In genomic region chr6:28107506-28107905, GRCh38 we compare ENCODE assay signal across 26 cellular contexts. TPM values are rescaled to one million over a fixed set of nuclear protein-coding genes. Genes with fewer than 3 reads are reported as not detected.
DNase-seq lines count a peak whose midpoint lies in the region; ATAC-seq and TF ChIP-seq lines count a peak whose summit lies in the region.
"Had no signal": no experiment of that assay in that cellular context is flagged by ENCODE, and none has a peak within 500 bp of the region (broad histone marks: within the 10 kb centered on the region; RNA-seq: fewer than 3 reads in every experiment).

No MANE protein-coding gene starts in this region.

- ATAC-seq in IMR-90 (ENCODE audit: low read depth) = no peak
- ATAC-seq: GM23338, Right ventricle myocardium inferior had no signal

- TF ChIP-seq POLR2A in IMR-90 (IDR thresholded peaks at IDR 0.05; ENCODE audit: low read depth, low read length) (no peak), ovary (IDR thresholded peaks at IDR 0.05) (no peak)

- H4K91ac ChIP-seq in IMR-90 (ENCODE audit: insufficient read depth, low read depth, low read length) = no peak overlapping the region

- H3K4ac ChIP-seq in IMR-90 (ENCODE audit: low read depth, low read length) = no peak overlapping the region

- TF ChIP-seq CTCF in IMR-90 (conservative IDR thresholded peaks at IDR 0.05; ENCODE audit: low read depth, low read length) (no peak), ovary (IDR thresholded peaks at IDR 0.05) (no peak), mammary epithelial cell (conservative IDR thresholded peaks at IDR 0.05 in 1 of 2, IDR thresholded peaks at IDR 0.05 in 1 of 2; ENCODE audit: extremely low read depth in 1 of 2, insufficient read depth in 1 of 2, low read depth in 1 of 2, low read length in 2 of 2) (no peak)

- no peak overlapping the region for H2BK20ac ChIP-seq in IMR-90 (ENCODE audit: low read depth, low read length)

- no peak overlapping the region for H3K18ac ChIP-seq in IMR-90 (ENCODE audit: low read depth, low read length)

- H3K9me1 ChIP-seq in IMR-90 (ENCODE audit: insufficient read depth, low read length) = no peaks in the 10 kb centered on the region

- H3K9me3 ChIP-seq in IMR-90 (ENCODE audit: control insufficient read depth, insufficient read depth, low read length) (no peaks in the 10 kb centered on the region), ovary (no peaks in the 10 kb centered on the region), mammary epithelial cell (replicated peaks; ENCODE audit: insufficient read depth, low read length) (no peaks in the 10 kb centered on the region)
- H3K9me3 ChIP-seq: MG63, SJCRH30 had no signal

- H3K4me2 ChIP-seq in IMR-90 (ENCODE audit: low read depth, low read length) = no peak overlapping the region
- H3K4me2 ChIP-seq in mammary epithelial cell (ENCODE audit: insufficient read depth, low read depth, low read length) = no peak overlapping the region
- H3K4me2 ChIP-seq: BLaER1 treated with 17β-estradiol and CSF1 and Interleukin-3, amounts not matched to agents 10 nM and 100 nM; GM23338; PC-9 had no signal

- H3K14ac ChIP-seq in IMR-90 (replicated peaks; ENCODE audit: low read depth, low read length) = no peak overlapping the region

- TF ChIP-seq RAD21 in IMR-90 (IDR thresholded peaks at IDR 0.05; ENCODE audit: low read length) = no peak

- H3K56ac ChIP-seq in IMR-90 (ENCODE audit: extremely low read depth, insufficient read depth, low read length) = no peak overlapping the region

- DNase-seq in IMR-90 (no peak), globus pallidus (ENCODE audit: low spot score) (peak; percentile 80), midbrain (lab: John Stamatoyannopoulos, UW) (peak; percentile 48), superior temporal gyrus (ENCODE audit: extremely low spot score) (peak; percentile 76), ovary (no peak), mammary epithelial cell (no peak), NCI-H1105 treated with DMSO at 0.1 percent for 48 hours (lab: John Stamatoyannopoulos, UW) (no peak)
- DNase-seq: CD4-positive, alpha-beta memory T cell; COR-L47; DMS53; HCEC 1CT; KG1; MG63; NCI-H1417; NCI-H1694; NCI-H2029 treated with DMSO at 0.1 percent for 48 hours; NCI-H446 treated with DMSO at 0.1 percent for 48 hours; NCI-H526; NCI-H82; NK-92 treated with Interleukin-12 subunit alpha and Interleukin-12 subunit beta, amount 100 ng/mL, for 24 hours; PC-9; SJCRH30 had no signal

- H3K4me1 ChIP-seq in IMR-90 (ENCODE audit: control insufficient read depth, insufficient read depth, low read length) = peaks cover 2% of the 10 kb centered on the region
- no peaks in the 10 kb centered on the region for H3K4me1 ChIP-seq in ovary (ENCODE audit: insufficient read depth)
- peaks cover 10% of the 10 kb centered on the region for H3K4me1 ChIP-seq in mammary epithelial cell (ENCODE audit: insufficient read depth, low read length)
- H3K4me1 ChIP-seq: SJCRH30 had no signal

- no peak overlapping the region for H3K4me3 ChIP-seq in IMR-90 (ENCODE audit: insufficient read depth, low read depth, low read length)
- no peak overlapping the region for H3K4me3 ChIP-seq in ovary
- H3K4me3 ChIP-seq in mammary epithelial cell (replicated peaks in 1 of 3; ENCODE audit: insufficient read depth in 1 of 3, low read depth in 2 of 3, low read length in 3 of 3) = no peak overlapping the region
- H3K4me3 ChIP-seq: BLaER1 treated with 17β-estradiol and CSF1 and Interleukin-3, amounts not matched to agents 10 nM and 100 nM; GM23338; MG63; PC-9; SJCRH30 had no signal

- CTCF ChIA-PET in IMR-90 (lab: Yijun Ruan, JAX) (interaction anchor here (0.7 kb wide), 1 partner anchor 20 kb away, joined by 3 read pairs; no protein-coding TSS in a partner anchor), mammary epithelial cell (lab: Charles Lee; ENCODE audit: low non-redundant PET) (interaction anchor here (0.6 kb wide), 1 partner anchor 119 kb away, joined by 5 read pairs; no protein-coding TSS in a partner anchor)

- H2AFZ ChIP-seq in IMR-90 (replicated peaks; ENCODE audit: low read length, poor library complexity) = no peak overlapping the region
- no peak overlapping the region for H2AFZ ChIP-seq in mammary epithelial cell (ENCODE audit: low read depth, low read length)
- H2AFZ ChIP-seq: GM23338, PC-9 had no signal

- H2AK9ac ChIP-seq in IMR-90 (replicated peaks; ENCODE audit: low read depth, low read length, poor library complexity) = peak overlapping the region; percentile 25

- no peak overlapping the region for H2AK5ac ChIP-seq in IMR-90 (ENCODE audit: low read depth, low read length)

- 50% methylated on average over 1 of the region's 3 CpGs; no CpG with 5 or more reads in 1 of the 2 experiments for WGBS in IMR-90 (ENCODE audit: extremely low coverage in 2 of 2, insufficient read length in 1 of 2), 2 experiments
- 67 to 70% (median 69%) methylated on average over 3 of the region's 3 CpGs for WGBS in ovary, 3 donors
- WGBS in mammary epithelial cell (ENCODE audit: low coverage, missing lambda C conversion rate) = 94% methylated on average over 3 of the region's 3 CpGs

- no peak overlapping the region for H3K9ac ChIP-seq in IMR-90 (ENCODE audit: low read depth, low read length)
- H3K9ac ChIP-seq in mammary epithelial cell (ENCODE audit: insufficient read depth, low read length) = no peak overlapping the region
- H3K9ac ChIP-seq: BLaER1 treated with 17β-estradiol and CSF1 and Interleukin-3, amounts not matched to agents 10 nM and 100 nM had no signal

- no peak overlapping the region for H3K23ac ChIP-seq in IMR-90 (ENCODE audit: low read depth, low read length)

- POLR2A ChIA-PET in IMR-90 (lab: Charles Lee; ENCODE audit: unreplicated experiment) = no interaction called here

- H2BK15ac ChIP-seq in IMR-90 (ENCODE audit: low read depth, low read length) = no peak overlapping the region

- H3K36me3 ChIP-seq in IMR-90 (ENCODE audit: control insufficient read depth, insufficient read depth, low read length) = no peaks in the 10 kb centered on the region
- H3K36me3 ChIP-seq in ovary = no peaks in the 10 kb centered on the region
- no peaks in the 10 kb centered on the region for H3K36me3 ChIP-seq in mammary epithelial cell (ENCODE audit: insufficient read depth, low read length)
- H3K36me3 ChIP-seq: BLaER1 treated with 17β-estradiol and CSF1 and Interleukin-3, amounts not matched to agents 10 nM and 100 nM; MG63; SJCRH30 had no signal

- no peak for TF ChIP-seq EP300 in ovary (IDR thresholded peaks at IDR 0.05)

- no peaks in the 10 kb centered on the region for H4K20me1 ChIP-seq in IMR-90 (ENCODE audit: insufficient read depth, low read length)
- H4K20me1 ChIP-seq in mammary epithelial cell (ENCODE audit: insufficient read depth, low read length) = no peaks in the 10 kb centered on the region
- H4K20me1 ChIP-seq: BLaER1 treated with 17β-estradiol and CSF1 and Interleukin-3, amounts not matched to agents 10 nM and 100 nM had no signal

- intact Hi-C loops in IMR-90 (cut with micrococcal nuclease) = no loop called here
- intact Hi-C loops in ovary (cut with DNase I) = no loop called here
- intact Hi-C loops in mammary epithelial cell (cut with micrococcal nuclease) = no loop called here

- no peaks in the 10 kb centered on the region for H3K79me1 ChIP-seq in IMR-90 (ENCODE audit: low read depth in 1 of 2, low read length in 2 of 2)

- dilution Hi-C loops in IMR-90 (cut with HindIII; ENCODE audit: low sequenced_read_pairs, unreplicated experiment) (no loop called here), mammary epithelial cell (cut with HindIII; ENCODE audit: low sequenced_read_pairs) (no loop called here)

- no peak overlapping the region for H4K5ac ChIP-seq in IMR-90 (ENCODE audit: low read depth, low read length)

- H3K27me3 ChIP-seq in IMR-90 (ENCODE audit: control insufficient read depth, insufficient read depth, low read length) (no peaks in the 10 kb centered on the region), ovary (no peaks in the 10 kb centered on the region), mammary epithelial cell (ENCODE audit: insufficient read depth, low read length) (no peaks in the 10 kb centered on the region)
- H3K27me3 ChIP-seq: BLaER1 treated with 17β-estradiol and CSF1 and Interleukin-3, amounts not matched to agents 10 nM and 100 nM; MG63; SJCRH30 had no signal

- H3K27ac ChIP-seq in IMR-90 (ENCODE audit: insufficient read depth, low read length) (no peak overlapping the region), ovary (no peak overlapping the region), mammary epithelial cell (ENCODE audit: insufficient read depth, low read depth, low read length) (no peak overlapping the region)
- H3K27ac ChIP-seq: BLaER1 treated with 17β-estradiol and CSF1 and Interleukin-3, amounts not matched to agents 10 nM and 100 nM; PC-9; SJCRH30 had no signal

- H3K79me2 ChIP-seq in mammary epithelial cell (ENCODE audit: insufficient read depth, low read length) = no peaks in the 10 kb centered on the region

- H2BK5ac ChIP-seq in IMR-90 (ENCODE audit: low read depth, low read length, poor library complexity, severe bottlenecking) = no peak overlapping the region

- no peak overlapping the region for H4K8ac ChIP-seq in IMR-90 (ENCODE audit: low read depth in 2 of 2, low read length in 2 of 2)

- in situ Hi-C loops in IMR-90 (cut with MboI; ENCODE audit: low sequenced_read_pairs) (no loop called here), mammary epithelial cell (cut with MboI; ENCODE audit: low sequenced_read_pairs in 2 of 2) (no loop called here)

- no peak overlapping the region for H2BK120ac ChIP-seq in IMR-90 (ENCODE audit: low read depth, low read length)

- no TSS peak for BruUV-seq in IMR-90 (replicated peaks; lab: Mats Ljungman, UMichigan)
- BruUV-seq in mammary epithelial cell (replicated peaks; lab: Mats Ljungman, UMichigan) = no TSS peak

RNA-seq across cellular contexts. Expression of gene ZSCAN16, which starts 16.9 kb away (rescaled TPM):
- total RNA-seq in IMR-90 (2012; rRNA removed) (2.5 and 3.0 TPM in 2 replicates), ovary (1 to 10 TPM; 2.6 to 4.4 (median 3.1) TPM), mammary epithelial cell (1 to 10 TPM; 1.1 to 1.7 TPM)
- polyA plus RNA-seq in IMR-90 (2012; rRNA removed) (1.7 and 1.8 TPM in 2 replicates), ovary (1 to 10 TPM; 3.2 to 4.0 TPM), mammary epithelial cell (1.0 TPM)
- 0.43 and 0.80 TPM in 2 replicates for polyA plus RNA-seq in IMR-90 (2012; cell fraction: cytosol; rRNA removed)
- polyA plus RNA-seq in IMR-90 (2012; cell fraction: nucleus; rRNA removed; ENCODE audit: low replicate concordance) = 0.99 and 2.2 TPM in 2 replicates
- polyA minus RNA-seq in mammary epithelial cell = not detected
- total RNA-seq: G401 had no signal

RNA-seq across cellular contexts. Expression of gene ZNF165, which starts 27.1 kb away (rescaled TPM):
- total RNA-seq in IMR-90 (2012; rRNA removed) (0.28 and 0.36 TPM in 2 replicates), ovary (1 to 10 TPM in 3 of 7 donors, under 1 TPM in 4; 0.24 to 2.3 (median 0.82) TPM), mammary epithelial cell (1 to 10 TPM; 3.5 to 6.5 TPM)
- polyA plus RNA-seq in IMR-90 (2012; rRNA removed) (0.07 and 0.09 TPM in 2 replicates), ovary (under 1 TPM; 0.52 to 0.61 TPM), mammary epithelial cell (1.2 TPM)
- polyA plus RNA-seq in IMR-90 (2012; cell fraction: cytosol; rRNA removed) = 0.01 TPM in 1 of 2 replicates, not detected in the other
- polyA plus RNA-seq in IMR-90 (2012; cell fraction: nucleus; rRNA removed; ENCODE audit: low replicate concordance) = 0.06 TPM in 1 of 2 replicates, not detected in the other
- not detected for polyA minus RNA-seq in mammary epithelial cell

RNA-seq across cellular contexts. Expression of gene ZKSCAN8, which starts 34.2 kb away (rescaled TPM):
- 15.0 and 22.8 TPM in 2 replicates for total RNA-seq in IMR-90 (2012; rRNA removed)
- polyA plus RNA-seq in IMR-90 (2012; rRNA removed) = 4.5 and 8.3 TPM in 2 replicates
- polyA plus RNA-seq in IMR-90 (2012; cell fraction: cytosol; rRNA removed) = 1.0 and 1.5 TPM in 2 replicates
- 4.6 and 32.4 TPM in 2 replicates for polyA plus RNA-seq in IMR-90 (2012; cell fraction: nucleus; rRNA removed; ENCODE audit: low replicate concordance)
- total RNA-seq in ovary = 10 to 100 TPM; 16.8 to 44.6 (median 31.9) TPM
- 10 to 100 TPM; 13.6 to 30.3 TPM for polyA plus RNA-seq in ovary
- total RNA-seq in mammary epithelial cell = 10 to 100 TPM; 16.3 to 24.2 TPM
- polyA plus RNA-seq in mammary epithelial cell = 4.5 TPM
- polyA minus RNA-seq in mammary epithelial cell = 8.5 TPM

Comparison
In these comparisons a context has a peak if more than half of its experiments do, and no peak if none do; other contexts are left out.
1. DNase-seq: peak in globus pallidus (single experiment), midbrain (single experiment) and superior temporal gyrus (single experiment); none in IMR-90 (single experiment), ovary (0 of 5), mammary epithelial cell (single experiment) and NCI-H1105 treated with DMSO at 0.1 percent for 48 hours (single experiment).